12 cellular contexts compared by ENCODE assay signal in the genomic region with DNA sequence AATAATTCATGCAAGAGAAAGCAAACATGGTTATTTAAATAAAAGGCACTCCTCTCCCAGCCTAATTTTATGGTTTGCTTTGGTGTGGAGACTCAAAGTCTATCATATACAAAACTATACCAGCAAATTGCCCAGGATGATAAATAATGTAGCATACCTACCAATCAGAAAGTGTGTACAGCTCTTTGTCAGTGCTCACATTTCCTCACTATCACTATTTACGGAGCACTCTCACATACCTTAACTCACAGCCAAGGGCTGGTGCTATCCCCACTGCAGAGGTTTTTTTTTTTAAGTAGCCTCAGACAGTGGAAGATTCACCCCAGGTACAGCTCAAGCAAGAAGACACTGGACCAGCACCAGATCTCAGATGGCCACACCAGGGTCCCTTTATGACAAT. TPM values are rescaled to one million over a fixed set of nuclear protein-coding genes. Genes with fewer than 3 reads are reported as not detected.
DNase-seq lines count a peak whose midpoint lies in the region; ATAC-seq and TF ChIP-seq lines count a peak whose summit lies in the region.
"Had no signal": no experiment of that assay in that cellular context is flagged by ENCODE, and none has a peak within 500 bp of the region (broad histone marks: within the 10 kb centered on the region; RNA-seq: fewer than 3 reads in every experiment).

No MANE protein-coding gene starts in this region.

- intact Hi-C loops in colonic mucosa (cut with DNase I), result no loop called here
- intact Hi-C loops in transverse colon (cut with DNase I; ENCODE audit: low total_unique reads), result no loop called here

- no peak overlapping the region for H2AFZ ChIP-seq in SK-N-SH (ENCODE audit: low read depth)

- peaks cover 73% of the 10 kb centered on the region for H3K79me2 ChIP-seq in SK-N-SH (ENCODE audit: insufficient read depth)

- TF ChIP-seq EP300 in SK-N-SH (IDR thresholded peaks at IDR 0.05; ENCODE audit: borderline replicate concordance in 1 of 2, low read depth in 1 of 2, low read length in 1 of 2) (no peak), transverse colon (IDR thresholded peaks at IDR 0.05; ENCODE audit: low read depth) (no peak)

- 0 out of 2 replicates have a peak overlapping the region, but pooled peaks have one; percentile 48 for H3K4me2 ChIP-seq in SK-N-SH

- no peak for DNase-seq in SK-N-SH
- DNase-seq in colonic mucosa, result no peak
- no peak for DNase-seq in transverse colon
- no peak for DNase-seq in NCI-H2171 (lab: John Stamatoyannopoulos, UW)
- no peak for DNase-seq in erythroblast (lab: John Stamatoyannopoulos, UW)
- DNase-seq: amniotic stem cell; NCI-H1436; stimulated activated CD4-positive, alpha-beta T cell treated with anti-CD3 and anti-CD28 coated beads, Interleukin-1b, Interleukin-23, amount 100 ng/mL, for 48 hours; stimulated activated naive CD4-positive, alpha-beta T cell treated with Interleukin-2 at 50 U/mL for 16 hours had no signal

- TF ChIP-seq RAD21 in SK-N-SH (IDR thresholded peaks at IDR 0.05; ENCODE audit: low read length), result no peak

- H3K9ac ChIP-seq in SK-N-SH, result no peak overlapping the region
- peak overlapping the region in 1 of 2 donors; percentile 79 for H3K9ac ChIP-seq in colonic mucosa (ENCODE audit: low read depth in 2 of 2, low read length in 2 of 2)

- H3K36me3 ChIP-seq in SK-N-SH (replicated peaks in 1 of 2; ENCODE audit: control insufficient read depth in 1 of 2, insufficient read depth in 2 of 2, low read length in 1 of 2), result no peaks in the 10 kb centered on the region
- no peaks in the 10 kb centered on the region for H3K36me3 ChIP-seq in colonic mucosa
- peaks cover 14% of the 10 kb centered on the region for H3K36me3 ChIP-seq in mesodermal cell (ENCODE audit: control insufficient read depth, insufficient read depth, low read length)
- no peaks in the 10 kb centered on the region for H3K36me3 ChIP-seq in transverse colon

- peak; percentile 46 for TF ChIP-seq POLR2A in transverse colon (IDR thresholded peaks at IDR 0.05)
- TF ChIP-seq POLR2A in erythroblast (IDR thresholded peaks at IDR 0.05; ENCODE audit: low read length), result no peak

- no peak overlapping the region for H3K27ac ChIP-seq in SK-N-SH (ENCODE audit: low read depth in 2 of 2, low read length in 1 of 2)
- peak overlapping the region; percentile 89 for H3K27ac ChIP-seq in colonic mucosa
- H3K27ac ChIP-seq in mesodermal cell (ENCODE audit: low read depth, low read length, severe bottlenecking), result no peak overlapping the region
- peak overlapping the region; percentile 92 to 99 (median 98) for H3K27ac ChIP-seq in transverse colon

- POLR2A ChIA-PET in SK-N-SH (lab: Yijun Ruan, JAX), result no interaction called here

- TF ChIP-seq CTCF in SK-N-SH (IDR thresholded peaks at IDR 0.05), result no peak
- TF ChIP-seq CTCF in colonic mucosa (IDR thresholded peaks at IDR 0.05), result no peak
- no peak for TF ChIP-seq CTCF in transverse colon (IDR thresholded peaks at IDR 0.05)

- peaks cover 5% of the 10 kb centered on the region for H3F3A ChIP-seq in SK-N-SH (replicated peaks; ENCODE audit: insufficient read depth)

- H3K4me3 ChIP-seq in SK-N-SH (ENCODE audit: low read depth in 2 of 2, low read length in 1 of 2), result no peak overlapping the region
- H3K4me3 ChIP-seq in colonic mucosa, result peak overlapping the region; percentile 60
- H3K4me3 ChIP-seq in mesodermal cell (ENCODE audit: extremely low read depth, insufficient read depth, low read length, poor library complexity, severe bottlenecking), result peak overlapping the region; percentile 75
- peak overlapping the region in 3 of 4 donors; percentile 90 to 98 (median 94) for H3K4me3 ChIP-seq in transverse colon

- H4K20me1 ChIP-seq in SK-N-SH (ENCODE audit: insufficient read depth), result no peaks in the 10 kb centered on the region

- H3K27me3 ChIP-seq in SK-N-SH (ENCODE audit: insufficient read depth) (no peaks in the 10 kb centered on the region), colonic mucosa (no peaks in the 10 kb centered on the region), transverse colon (peaks cover 6% of the 10 kb centered on the region)

- WGBS in SK-N-SH (ENCODE audit: low lambda C conversion rate), result 100% methylated on average over 1 of the region's 1 CpG
- 71 to 83% methylated on average over 1 of the region's 1 CpG for WGBS in mesodermal cell (ENCODE audit: insufficient coverage in 2 of 2), 2 experiments
- 29 to 43% methylated on average over 1 of the region's 1 CpG for WGBS in transverse colon (ENCODE audit: low coverage in 1 of 2), 2 donors

- CTCF ChIA-PET in SK-N-SH (lab: Yijun Ruan, JAX), result interaction anchor here (1.2 to 3.3 kb wide), 3 partner anchors 9 to 75 kb away, joined by 3 to 16 read pairs (median 14); no protein-coding TSS in a partner anchor

- ATAC-seq in SK-N-SH treated with all-trans-retinoic acid at 6 μM for 48 hours (no peak), HG02763 (IDR thresholded peaks at IDR 0.05; ENCODE audit: unreplicated experiment) (no peak)

- in situ Hi-C loops in transverse colon (cut with MboI; ENCODE audit: low pct_ligation_motif_present in 1 of 4, low pct_unique_long_range_greater_than_20kb in 1 of 4, low sequenced_read_pairs in 3 of 4), result no loop called here

- H3K4me1 ChIP-seq in SK-N-SH (ENCODE audit: control insufficient read depth in 1 of 2, insufficient read depth in 2 of 2, low read depth in 1 of 2, low read length in 1 of 2), result peaks cover 3 to 4% of the 10 kb centered on the region in 2 experiments; a peak in 1 of 4 replicates
- H3K4me1 ChIP-seq in colonic mucosa, result peaks cover 18% of the 10 kb centered on the region
- peaks cover 18% of the 10 kb centered on the region for H3K4me1 ChIP-seq in mesodermal cell (ENCODE audit: control insufficient read depth, insufficient read depth, low read length, poor library complexity, severe bottlenecking)
- H3K4me1 ChIP-seq in transverse colon, result peaks cover 4 to 66% (median 52%) of the 10 kb centered on the region in 4 donors

- no peaks in the 10 kb centered on the region for H3K9me2 ChIP-seq in SK-N-SH

- H3K9me3 ChIP-seq in SK-N-SH (no peaks in the 10 kb centered on the region), colonic mucosa (no peaks in the 10 kb centered on the region), mesodermal cell (ENCODE audit: control insufficient read depth, low read length) (no peaks in the 10 kb centered on the region), transverse colon (no peaks in the 10 kb centered on the region)

TF ChIP-seq in SK-N-SH, 30 proteins besides CTCF, POLR2A, EP300 and RAD21 (continues in another document):
- TF ChIP-seq, protein P1, sequence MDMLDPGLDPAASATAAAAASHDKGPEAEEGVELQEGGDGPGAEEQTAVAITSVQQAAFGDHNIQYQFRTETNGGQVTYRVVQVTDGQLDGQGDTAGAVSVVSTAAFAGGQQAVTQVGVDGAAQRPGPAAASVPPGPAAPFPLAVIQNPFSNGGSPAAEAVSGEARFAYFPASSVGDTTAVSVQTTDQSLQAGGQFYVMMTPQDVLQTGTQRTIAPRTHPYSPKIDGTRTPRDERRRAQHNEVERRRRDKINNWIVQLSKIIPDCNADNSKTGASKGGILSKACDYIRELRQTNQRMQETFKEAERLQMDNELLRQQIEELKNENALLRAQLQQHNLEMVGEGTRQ (IDR thresholded peaks at IDR 0.05; ENCODE audit: borderline replicate concordance, low read depth, low read length), result no peak
- TF ChIP-seq RXRA (IDR thresholded peaks at IDR 0.05; ENCODE audit: borderline replicate concordance, low read depth), result no peak
- TF ChIP-seq, protein P2, sequence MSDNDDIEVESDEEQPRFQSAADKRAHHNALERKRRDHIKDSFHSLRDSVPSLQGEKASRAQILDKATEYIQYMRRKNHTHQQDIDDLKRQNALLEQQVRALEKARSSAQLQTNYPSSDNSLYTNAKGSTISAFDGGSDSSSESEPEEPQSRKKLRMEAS (IDR thresholded peaks at IDR 0.05; ENCODE audit: low read depth), result no peak

TF ChIP-seq in SK-N-SH treated with all-trans-retinoic acid at 6 μM for 48 hours, 23 proteins besides CTCF, POLR2A, EP300 and RAD21:
- TF ChIP-seq ZNF8 (CRISPR knock-in tag; IDR thresholded peaks at IDR 0.05), result no peak
- TF ChIP-seq TCF4 (CRISPR knock-in tag; IDR thresholded peaks at IDR 0.05; ENCODE audit: borderline replicate concordance), result no peak
- no peak for TF ChIP-seq ZNF565 (CRISPR knock-in tag; conservative IDR thresholded peaks at IDR 0.05; ENCODE audit: low read depth)
- TF ChIP-seq, protein P3, sequence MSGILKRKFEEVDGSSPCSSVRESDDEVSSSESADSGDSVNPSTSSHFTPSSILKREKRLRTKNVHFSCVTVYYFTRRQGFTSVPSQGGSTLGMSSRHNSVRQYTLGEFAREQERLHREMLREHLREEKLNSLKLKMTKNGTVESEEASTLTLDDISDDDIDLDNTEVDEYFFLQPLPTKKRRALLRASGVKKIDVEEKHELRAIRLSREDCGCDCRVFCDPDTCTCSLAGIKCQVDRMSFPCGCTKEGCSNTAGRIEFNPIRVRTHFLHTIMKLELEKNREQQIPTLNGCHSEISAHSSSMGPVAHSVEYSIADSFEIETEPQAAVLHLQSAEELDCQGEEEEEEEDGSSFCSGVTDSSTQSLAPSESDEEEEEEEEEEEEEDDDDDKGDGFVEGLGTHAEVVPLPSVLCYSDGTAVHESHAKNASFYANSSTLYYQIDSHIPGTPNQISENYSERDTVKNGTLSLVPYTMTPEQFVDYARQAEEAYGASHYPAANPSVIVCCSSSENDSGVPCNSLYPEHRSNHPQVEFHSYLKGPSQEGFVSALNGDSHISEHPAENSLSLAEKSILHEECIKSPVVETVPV (CRISPR knock-in tag; IDR thresholded peaks at IDR 0.05), result no peak
- TF ChIP-seq ZC3H10 (CRISPR knock-in tag; IDR thresholded peaks at IDR 0.05), result no peak
- no peak for TF ChIP-seq ARNTL (CRISPR knock-in tag; IDR thresholded peaks at IDR 0.05; ENCODE audit: borderline replicate concordance, low read depth)
- TF ChIP-seq TOX (CRISPR knock-in tag; IDR thresholded peaks at IDR 0.05; ENCODE audit: borderline replicate concordance), result no peak

RNA-seq across cellular contexts. Expression of a gene that starts 2.5 kb away (rescaled TPM):
- polyA plus RNA-seq in SK-N-SH (2012; rRNA removed), result 74.4 and 97.2 TPM in 2 replicates
- 89.3 and 96.8 TPM in 2 replicates for polyA plus RNA-seq in SK-N-SH (2012; cell fraction: cytosol; rRNA removed)
- 68.2 and 70.4 TPM in 2 replicates for polyA plus RNA-seq in SK-N-SH (2012; cell fraction: nucleus; rRNA removed)
- total RNA-seq in colonic mucosa, result 100 to 1,000 TPM; 246 to 433 TPM
- polyA plus RNA-seq in mesodermal cell (2013, experiment 1 of 2), result 168 TPM
- 163 TPM for polyA plus RNA-seq in mesodermal cell (2013, experiment 2 of 2)
- total RNA-seq in transverse colon, result 100 to 1,000 TPM; 201 to 259 (median 225) TPM

Comparison
In these comparisons a context has a peak if more than half of its experiments do, and no peak if none do; other contexts are left out.
1. H3K27ac ChIP-seq: peak in colonic mucosa (single experiment) and transverse colon (4 of 4); none in SK-N-SH (0 of 2) and mesodermal cell (single experiment).
2. H3K4me3 ChIP-seq: peak in colonic mucosa (single experiment), mesodermal cell (single experiment) and transverse colon (3 of 4); none in SK-N-SH (0 of 2).